8 cellular contexts compared by ENCODE assay signal in the genomic region with DNA sequence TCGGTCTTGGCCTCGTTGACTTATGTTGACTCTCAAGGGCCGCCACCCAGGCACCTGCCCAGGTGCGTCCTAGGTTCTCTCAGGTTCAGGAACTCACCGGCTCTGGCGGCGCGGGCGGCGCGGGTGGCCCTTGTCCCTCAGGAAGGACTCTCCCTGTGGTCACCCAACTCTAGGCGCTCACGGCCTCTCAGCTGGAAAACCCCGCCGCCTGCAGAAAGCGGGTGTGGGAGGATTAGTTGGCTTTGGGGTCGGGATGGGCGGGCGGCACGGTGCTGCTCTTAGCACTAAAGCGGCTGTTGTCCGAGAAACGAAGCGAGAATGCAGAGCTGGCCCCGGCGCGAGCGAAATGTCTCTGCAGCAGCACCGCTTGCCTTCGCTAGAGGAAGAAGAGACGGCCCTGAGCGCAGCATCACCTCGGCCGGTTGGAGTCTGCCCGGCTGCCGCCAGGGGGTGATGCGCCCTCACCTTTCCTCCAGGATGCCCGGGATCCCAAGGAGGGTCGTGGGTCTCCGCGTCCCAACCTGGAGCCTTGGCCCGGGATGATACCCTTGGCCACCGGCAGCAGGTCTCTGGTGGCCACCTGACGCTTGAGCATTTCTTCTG. TPM values are rescaled to one million over a fixed set of nuclear protein-coding genes. Genes with fewer than 3 reads are reported as not detected.
DNase-seq lines count a peak whose midpoint lies in the region; ATAC-seq and TF ChIP-seq lines count a peak whose summit lies in the region.

No MANE protein-coding gene starts in this region.

- peak; percentile 54 to 79 for TF ChIP-seq RAD21 in liver (IDR thresholded peaks at IDR 0.05)

- peaks cover 0 to 5% (median 0%) of the 10 kb centered on the region in 4 donors for H3K4me1 ChIP-seq in liver (ENCODE audit: control insufficient read depth in 4 of 4, insufficient read depth in 4 of 4, low read length in 3 of 4)

- H3K27ac Mint-ChIP-seq in stimulated activated memory B cell treated with anti-CD40 and anti-IgM and Interleukin-4, amounts not matched to agents 10 μg/mL and 1 μg/mL and 100 μg/mL, for 72 hours, result no peak overlapping the region

- no peaks in the 10 kb centered on the region for H3K36me3 ChIP-seq in liver (ENCODE audit: control insufficient read depth in 4 of 4, insufficient read depth in 3 of 4, low read depth in 1 of 4, low read length in 3 of 4)

- peaks cover 15% of the 10 kb centered on the region for H3K4me1 Mint-ChIP-seq in stimulated activated memory B cell treated with anti-CD40 and anti-IgM and Interleukin-4, amounts not matched to agents 10 μg/mL and 1 μg/mL and 100 μg/mL, for 72 hours

- H3K4me3 ChIP-seq in HFF-Myc (replicated peaks; ENCODE audit: low read depth, low read length) (no peak overlapping the region), liver (ENCODE audit: low read depth in 1 of 3, low read length in 3 of 3) (no peak overlapping the region)

- H3K27me3 ChIP-seq in liver (ENCODE audit: control insufficient read depth in 4 of 4, insufficient read depth in 4 of 4, low read length in 3 of 4), result peaks cover 0 to 3% (median 0%) of the 10 kb centered on the region in 4 donors

- peak; percentile 74 for ATAC-seq in stimulated activated memory B cell treated with anti-CD40 and anti-IgM and Interleukin-4, amounts not matched to agents 10 μg/mL and 1 μg/mL and 100 μg/mL, for 72 hours
- no peak for ATAC-seq in HG03097 (IDR thresholded peaks at IDR 0.05; ENCODE audit: low FRiP score, unreplicated experiment)

- H3K27ac ChIP-seq in liver (ENCODE audit: low read depth in 1 of 2, low read length in 2 of 2), result no peak overlapping the region

- no peaks in the 10 kb centered on the region for H3K9me3 ChIP-seq in liver (ENCODE audit: control insufficient read depth in 4 of 4, low read length in 3 of 4)

- H3K9me3 Mint-ChIP-seq in stimulated activated memory B cell treated with anti-CD40 and anti-IgM and Interleukin-4, amounts not matched to agents 10 μg/mL and 1 μg/mL and 100 μg/mL, for 72 hours, result no peaks in the 10 kb centered on the region

- TF ChIP-seq CTCF in AG09319 (IDR thresholded peaks at IDR 0.05; ENCODE audit: low read depth, low read length) (peak; percentile 52), HFF-Myc (IDR thresholded peaks at IDR 0.05; ENCODE audit: low read depth, low read length, missing control alignments) (peak; percentile 65), liver (IDR thresholded peaks at IDR 0.05; ENCODE audit: low read depth, low read length, missing input control) (peak; percentile 52)

- H3K9ac ChIP-seq in liver (ENCODE audit: low read depth in 1 of 2, low read length in 2 of 2), result no peak overlapping the region

- H3K27me3 Mint-ChIP-seq in stimulated activated memory B cell treated with anti-CD40 and anti-IgM and Interleukin-4, amounts not matched to agents 10 μg/mL and 1 μg/mL and 100 μg/mL, for 72 hours, result peaks cover 29% of the 10 kb centered on the region

- DNase-seq in AG09319 (ENCODE audit: extremely low read depth, low read depth), result no peak
- no peak for DNase-seq in HFF-Myc (ENCODE audit: extremely low read depth, low read depth)
- peak; percentile 10 for DNase-seq in T-helper 9 cell
- peak; percentile 28 for DNase-seq in dermis blood vessel endothelial cell
- no peak for DNase-seq in NCI-H446 treated with DMSO at 0.1 percent for 48 hours (lab: John Stamatoyannopoulos, UW)

- WGBS in liver, result 17% methylated on average over 44 of the region's 44 CpGs

- H3K4me3 Mint-ChIP-seq in stimulated activated memory B cell treated with anti-CD40 and anti-IgM and Interleukin-4, amounts not matched to agents 10 μg/mL and 1 μg/mL and 100 μg/mL, for 72 hours, result no peak overlapping the region

- H3K36me3 Mint-ChIP-seq in stimulated activated memory B cell treated with anti-CD40 and anti-IgM and Interleukin-4, amounts not matched to agents 10 μg/mL and 1 μg/mL and 100 μg/mL, for 72 hours, result no peaks in the 10 kb centered on the region

TF ChIP-seq in liver, 16 proteins besides CTCF, POLR2A, EP300 and RAD21:
- TF ChIP-seq RXRA (IDR thresholded peaks at IDR 0.05), result no peak
- no peak for TF ChIP-seq SP1 (IDR thresholded peaks at IDR 0.05)
- TF ChIP-seq JUND (IDR thresholded peaks at IDR 0.05), result no peak
- no peak for TF ChIP-seq HNF4G (IDR thresholded peaks at IDR 0.05)

RNA-seq across cellular contexts. Expression of a gene that starts 8.1 kb away (rescaled TPM):
- total RNA-seq in dermis blood vessel endothelial cell, result 12.9 and 13.6 TPM in 2 replicates
- total RNA-seq in liver, result 10 to 100 TPM; 12.9 to 17.1 TPM
- polyA plus RNA-seq in liver, result 10 to 100 TPM in 1 of 2 donors, 1 to 10 TPM in 1; 9.1 to 21.3 TPM

RNA-seq across cellular contexts. Expression of a gene that starts 44.9 kb away (rescaled TPM):
- 25.5 TPM in 2 replicates for total RNA-seq in dermis blood vessel endothelial cell
- total RNA-seq in liver, result 10 to 100 TPM in 1 of 2 donors, 1 to 10 TPM in 1; 6.8 to 14.1 TPM
- polyA plus RNA-seq in liver, result 1 to 10 TPM; 4.2 to 6.6 TPM

Comparison
In these comparisons a context has a peak if more than half of its experiments do, and no peak if none do; other contexts are left out.
1. DNase-seq: peak in T-helper 9 cell (single experiment) and dermis blood vessel endothelial cell (single experiment); none in AG09319 (single experiment), HFF-Myc (single experiment) and NCI-H446 treated with DMSO at 0.1 percent for 48 hours (single experiment).
2. Peak in every context shown above with its lines, with median percentiles within 50 percentile points of each other: CTCF ChIP-seq.